ENCODE assay signal across 8 cellular contexts in genomic region chr5:154857091-154857533, GRCh38. TPM values are rescaled to one million over a fixed set of nuclear protein-coding genes. Genes with fewer than 3 reads are reported as not detected.
DNase-seq lines count a peak whose midpoint lies in the region; ATAC-seq and TF ChIP-seq lines count a peak whose summit lies in the region.

No MANE protein-coding gene starts in this region.

- H3K27me3 Mint-ChIP-seq in activated CD8-positive, alpha-beta T cell treated with anti-CD3 and anti-CD28 coated beads for 36 hours: no peaks in the 10 kb centered on the region

- H3K36me3 Mint-ChIP-seq in activated CD8-positive, alpha-beta T cell treated with anti-CD3 and anti-CD28 coated beads for 36 hours (ENCODE audit: low read depth): peaks cover 28% of the 10 kb centered on the region

- peaks cover 22% of the 10 kb centered on the region for H3K4me1 Mint-ChIP-seq in activated CD8-positive, alpha-beta T cell treated with anti-CD3 and anti-CD28 coated beads for 36 hours (ENCODE audit: low read depth)

- POLR2A ChIA-PET in activated CD8-positive, alpha-beta T cell treated with anti-CD3 and anti-CD28 coated beads for 36 hours (lab: Charles Lee): interaction anchor here (0.8 to 1.4 kb wide), 6 partner anchors 16 to 143 kb away, joined by 3 to 5 read pairs (median 3); no protein-coding TSS in a partner anchor

- ATAC-seq in GM21367 (IDR thresholded peaks at IDR 0.05; ENCODE audit: unreplicated experiment) (peak; percentile 20), omental fat pad (ENCODE audit: low FRiP score) (peak; percentile 84)
- peak; percentile 10 for ATAC-seq in activated CD8-positive, alpha-beta T cell treated with anti-CD3 and anti-CD28 coated beads for 36 hours

- intact Hi-C loops in activated CD8-positive, alpha-beta T cell treated with anti-CD3 and anti-CD28 coated beads for 36 hours (cut with micrococcal nuclease): no loop called here

- no peaks in the 10 kb centered on the region for H3K9me3 Mint-ChIP-seq in activated CD8-positive, alpha-beta T cell treated with anti-CD3 and anti-CD28 coated beads for 36 hours

- H3K27ac Mint-ChIP-seq in activated CD8-positive, alpha-beta T cell treated with anti-CD3 and anti-CD28 coated beads for 36 hours: peak overlapping the region; percentile 96

- TF ChIP-seq CTCF in activated CD8-positive, alpha-beta T cell treated with anti-CD3 and anti-CD28 coated beads for 36 hours (IDR thresholded peaks at IDR 0.05): no peak
- TF ChIP-seq CTCF in fibroblast of mammary gland (conservative IDR thresholded peaks at IDR 0.05; ENCODE audit: control insufficient read depth, insufficient read depth, low read depth, low read length) (no peak), omental fat pad (IDR thresholded peaks at IDR 0.05) (no peak)

- peak; percentile 64 for DNase-seq in COR-L47 (lab: John Stamatoyannopoulos, UW)
- peak; percentile 66 for DNase-seq in activated CD8-positive, alpha-beta T cell treated with anti-CD3 and anti-CD28 coated beads for 36 hours
- DNase-seq in fibroblast of mammary gland (ENCODE audit: low read depth): no peak
- peak; percentile 50 for DNase-seq in omental fat pad (ENCODE audit: low spot score)
- DNase-seq in superior temporal gyrus (ENCODE audit: extremely low spot score): no peak
- no peak for DNase-seq in NCI-H748 (lab: John Stamatoyannopoulos, UW; ENCODE audit: unreplicated experiment)

- H3K4me3 Mint-ChIP-seq in activated CD8-positive, alpha-beta T cell treated with anti-CD3 and anti-CD28 coated beads for 36 hours: peak overlapping the region; percentile 100

- peak overlapping the region; percentile 90 for H3K4me3 ChIP-seq in fibroblast of mammary gland (ENCODE audit: control insufficient read depth, low read depth, low read length)

- peaks cover 12% of the 10 kb centered on the region for H3K36me3 ChIP-seq in KOPT-K1 (ENCODE audit: insufficient read depth, low read length)

- CTCF ChIA-PET in activated CD8-positive, alpha-beta T cell treated with anti-CD3 and anti-CD28 coated beads for 36 hours (lab: Charles Lee): interaction anchor here (1.0 to 1.5 kb wide), 3 partner anchors 20 to 210 kb away, joined by 3 to 5 read pairs (median 3); no protein-coding TSS in a partner anchor

- H3K27ac ChIP-seq in KOPT-K1 (ENCODE audit: low read depth, low read length, poor library complexity, severe bottlenecking): peak overlapping the region; percentile 95

- H3K9me3 ChIP-seq in KOPT-K1 (ENCODE audit: insufficient read depth, low read length, poor library complexity, severe bottlenecking): no peaks in the 10 kb centered on the region

RNA-seq across cellular contexts. Expression of gene CNOT8, which starts 1.3 kb away (rescaled TPM):
- 10 to 100 TPM; 78.6 to 84.4 TPM for total RNA-seq in activated CD8-positive, alpha-beta T cell treated with anti-CD3 and anti-CD28 coated beads for 36 hours
- 100 to 1,000 TPM in 1 of 4 donors, 10 to 100 TPM in 3; 48.0 to 106 (median 70.3) TPM for total RNA-seq in omental fat pad

RNA-seq across cellular contexts. Expression of gene FAXDC2, which starts 6.7 kb away (rescaled TPM):
- total RNA-seq in activated CD8-positive, alpha-beta T cell treated with anti-CD3 and anti-CD28 coated beads for 36 hours: not detected
- 10 to 100 TPM; 17.4 to 57.2 (median 33.7) TPM for total RNA-seq in omental fat pad

Comparison
In these comparisons a context has a peak if more than half of its experiments do, and no peak if none do; other contexts are left out.
1. DNase-seq: peak in COR-L47 (single experiment), activated CD8-positive, alpha-beta T cell treated with anti-CD3 and anti-CD28 coated beads for 36 hours (single experiment) and omental fat pad (single experiment); none in fibroblast of mammary gland (single experiment), superior temporal gyrus (single experiment) and NCI-H748 (single experiment).
2. ATAC-seq: peak in every context shown above with its lines; median percentile 84 in omental fat pad; 20 in GM21367; 10 in activated CD8-positive, alpha-beta T cell treated with anti-CD3 and anti-CD28 coated beads for 36 hours.
3. RNA of gene FAXDC2, which starts 6.7 kb away (total RNA-seq): 17.4 to 57.2 TPM in omental fat pad; not detected in activated CD8-positive, alpha-beta T cell treated with anti-CD3 and anti-CD28 coated beads for 36 hours; every median in the first group is over 10 times any median in the second.